17 cellular contexts compared by ENCODE assay signal in genomic region chrY:21259707-21260106, GRCh38.
"Had no signal": no experiment of that assay in that cellular context is flagged by ENCODE, and none has a peak within 500 bp of the region (broad histone marks: within the 10 kb centered on the region; RNA-seq: fewer than 3 reads in every experiment).

No MANE protein-coding gene starts in this region.

- H3K9ac ChIP-seq: SK-N-SH had no signal

- H3K9me3 Mint-ChIP-seq: activated T-cell treated with anti-CD3 and anti-CD28 coated beads, Interleukin-2, amount 50 U/mL, for 24 hours; nephron; stimulated activated naive CD8-positive, alpha-beta T cell treated with anti-CD3 and anti-CD28 coated beads, Interleukin-15, Interleukin-2, amounts not matched to agents 100 ng/mL and 50 ng/mL, for 24 hours had no signal

- H3K9me3 ChIP-seq: body of pancreas, heart left ventricle, pancreas, SK-N-SH, tibial artery had no signal

- DNase-seq: activated CD8-positive, alpha-beta memory T cell treated with anti-CD3 and anti-CD28 coated beads for 24 hours; activated CD8-positive, alpha-beta memory T cell treated with anti-CD3 and anti-CD28 coated beads, Interleukin-2, amount 50 U/mL, for 4 hours; activated effector memory CD4-positive, alpha-beta T cell treated with Interleukin-2 at 50 U/mL for 16 hours; activated T-cell treated with anti-CD3 and anti-CD28 coated beads, Interleukin-2, amount 50 U/mL, for 24 hours; anterior cingulate cortex; body of pancreas; heart left ventricle; pancreas; right cardiac atrium; SK-N-SH; stimulated activated CD4-positive, alpha-beta T cell treated with anti-CD3 and anti-CD28 coated beads, Interleukin-4, amount 100 ng/mL, for 4 hours; tibial artery had no signal

- H3K27me3 Mint-ChIP-seq: activated T-cell treated with anti-CD3 and anti-CD28 coated beads, Interleukin-2, amount 50 U/mL, for 24 hours; stimulated activated naive CD8-positive, alpha-beta T cell treated with anti-CD3 and anti-CD28 coated beads, Interleukin-15, Interleukin-2, amounts not matched to agents 100 ng/mL and 50 ng/mL, for 24 hours had no signal

- H3K4me3 Mint-ChIP-seq: activated T-cell treated with anti-CD3 and anti-CD28 coated beads, Interleukin-2, amount 50 U/mL, for 24 hours; nephron; stimulated activated naive CD8-positive, alpha-beta T cell treated with anti-CD3 and anti-CD28 coated beads, Interleukin-15, Interleukin-2, amounts not matched to agents 100 ng/mL and 50 ng/mL, for 24 hours had no signal

- H3K27me3 ChIP-seq: body of pancreas, cardiac muscle cell, heart left ventricle, pancreas, tibial artery had no signal

- H3K36me3 ChIP-seq: cardiac muscle cell, heart left ventricle, pancreas, tibial artery had no signal

- ATAC-seq: body of pancreas, pancreas, right cardiac atrium had no signal

- H3K4me3 ChIP-seq: body of pancreas, cardiac muscle cell, heart left ventricle, pancreas, tibial artery had no signal

- H3K27ac Mint-ChIP-seq: activated T-cell treated with anti-CD3 and anti-CD28 coated beads, Interleukin-2, amount 50 U/mL, for 24 hours; nephron; stimulated activated naive CD8-positive, alpha-beta T cell treated with anti-CD3 and anti-CD28 coated beads, Interleukin-15, Interleukin-2, amounts not matched to agents 100 ng/mL and 50 ng/mL, for 24 hours had no signal

- H3K4me2 ChIP-seq: SK-N-SH had no signal

- H3K4me1 Mint-ChIP-seq: nephron had no signal

- H3K4me1 ChIP-seq: body of pancreas, heart left ventricle, pancreas, tibial artery had no signal

- H3K27ac ChIP-seq: body of pancreas, cardiac muscle cell, epithelial cell of prostate, heart left ventricle, pancreas, tibial artery, VCaP had no signal
